Comparison of ENCODE assay signal across 8 cellular contexts in the genomic region with DNA sequence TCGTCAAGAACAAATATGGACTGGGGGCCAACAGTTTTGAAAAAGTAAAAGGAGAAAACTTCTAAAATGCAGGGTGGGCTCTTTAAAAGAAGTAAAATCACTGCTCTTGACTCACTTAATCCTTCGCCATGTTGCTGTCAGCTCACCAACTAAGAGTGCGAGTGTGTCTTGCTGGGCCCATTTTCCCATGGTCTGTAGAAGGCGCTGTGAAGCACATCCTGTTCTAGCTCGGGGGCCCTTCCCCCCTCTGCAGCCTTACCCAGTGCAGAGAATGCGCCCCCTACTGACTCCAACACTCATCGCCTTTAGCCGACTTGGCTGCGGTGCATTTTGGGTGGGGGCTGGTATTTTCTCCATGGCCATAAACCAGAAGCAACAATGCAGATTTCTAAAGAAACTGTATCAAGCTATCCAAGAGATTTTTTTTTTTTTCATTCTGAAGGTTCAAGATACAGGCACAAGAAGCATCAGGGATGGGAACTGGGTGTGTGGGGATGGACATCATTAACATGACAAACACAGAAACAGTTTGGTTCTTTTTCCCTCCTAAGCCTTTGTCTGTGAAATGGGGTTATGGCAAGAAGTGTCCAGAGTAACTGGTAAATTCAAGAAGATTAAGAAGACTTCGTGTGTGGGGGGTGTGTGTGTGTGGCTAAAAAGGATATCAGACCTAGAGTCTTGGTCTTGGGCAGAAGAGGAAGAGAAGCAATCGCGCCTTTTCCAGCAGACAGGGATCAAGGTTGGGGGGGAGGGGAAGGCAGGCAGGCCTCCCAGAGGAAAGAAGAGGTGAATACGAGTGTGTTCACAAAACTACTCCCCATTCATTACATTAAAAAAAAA. TPM values are rescaled to one million over a fixed set of nuclear protein-coding genes. Genes with fewer than 3 reads are reported as not detected.
A peak's percentile ranks its signal among the peaks of the same experiment; 100 is the strongest.
DNase-seq lines count a peak whose midpoint lies in the region; ATAC-seq and TF ChIP-seq lines count a peak whose summit lies in the region.

No MANE protein-coding gene starts in this region.

- peaks cover 3% of the 10 kb centered on the region for H3K36me3 Mint-ChIP-seq in chondrocyte (ENCODE audit: low read depth)

- TF ChIP-seq CTCF in AG09309 (IDR thresholded peaks at IDR 0.05; ENCODE audit: control insufficient read depth, insufficient read depth, low read depth, low read length, missing control alignments) (peak; percentile 98), chondrocyte (IDR thresholded peaks at IDR 0.05) (peak; percentile 93)

- DNase-seq in AG09309 (ENCODE audit: low read depth) (peak; percentile 90), NCI-H345 treated with DMSO at 0.1 percent for 48 hours (lab: John Stamatoyannopoulos, UW; ENCODE audit: unreplicated experiment) (peak; percentile 73), chondrocyte (ENCODE audit: low spot score) (no peak), kidney tubule cell (ENCODE audit: low spot score) (peak; percentile 93)
- peak; percentile 81 to 86 for DNase-seq in stimulated activated CD4-positive, alpha-beta T cell treated with anti-CD3 and anti-CD28 coated beads, Interleukin-1b, Interleukin-23, amount 100 ng/mL, for 1 hour (ENCODE audit: low read depth in 2 of 2)

- H3K4me3 Mint-ChIP-seq in chondrocyte (ENCODE audit: unreplicated experiment), result peak overlapping the region; percentile 89

- ATAC-seq in GM18909 (IDR thresholded peaks at IDR 0.05; ENCODE audit: poor library complexity, unreplicated experiment) (peak; percentile 66), HG03354 (IDR thresholded peaks at IDR 0.05; ENCODE audit: poor library complexity, severe bottlenecking, unreplicated experiment) (peak; percentile 69)
- peak; percentile 65 to 74 for ATAC-seq in activated CD4-positive, CD25-positive, alpha-beta regulatory T cell treated with anti-CD3 and anti-CD28 coated beads, Interleukin-2, amount 50 U/mL, for 24 hours

- H3K27ac Mint-ChIP-seq in chondrocyte (ENCODE audit: unreplicated experiment), result peak overlapping the region; percentile 92

- H3K4me1 Mint-ChIP-seq in chondrocyte (ENCODE audit: low read depth), result peaks cover 57% of the 10 kb centered on the region

- no peaks in the 10 kb centered on the region for H3K9me3 Mint-ChIP-seq in chondrocyte (ENCODE audit: low read depth)

- H3K27me3 Mint-ChIP-seq in chondrocyte (ENCODE audit: low read depth), result no peaks in the 10 kb centered on the region

- H3K4me3 ChIP-seq in AG09309 (ENCODE audit: control insufficient read depth, low read depth, low read length), result peak overlapping the region; percentile 88

RNA-seq across cellular contexts. Expression of a gene that starts 1.7 kb away (rescaled TPM):
- total RNA-seq in chondrocyte, result 56.8 to 60.2 TPM (median 58.9 TPM) in 3 replicates

RNA-seq across cellular contexts. Expression of a gene that starts 28.8 kb away (rescaled TPM):
- 37.7 to 40.5 TPM (median 39.9 TPM) in 3 replicates for total RNA-seq in chondrocyte

RNA-seq across cellular contexts. Expression of a gene that starts 29.1 kb away (rescaled TPM):
- 4.3 to 4.6 TPM (median 4.4 TPM) in 3 replicates for total RNA-seq in chondrocyte
